14 cellular contexts compared by ENCODE assay signal in the genomic region with DNA sequence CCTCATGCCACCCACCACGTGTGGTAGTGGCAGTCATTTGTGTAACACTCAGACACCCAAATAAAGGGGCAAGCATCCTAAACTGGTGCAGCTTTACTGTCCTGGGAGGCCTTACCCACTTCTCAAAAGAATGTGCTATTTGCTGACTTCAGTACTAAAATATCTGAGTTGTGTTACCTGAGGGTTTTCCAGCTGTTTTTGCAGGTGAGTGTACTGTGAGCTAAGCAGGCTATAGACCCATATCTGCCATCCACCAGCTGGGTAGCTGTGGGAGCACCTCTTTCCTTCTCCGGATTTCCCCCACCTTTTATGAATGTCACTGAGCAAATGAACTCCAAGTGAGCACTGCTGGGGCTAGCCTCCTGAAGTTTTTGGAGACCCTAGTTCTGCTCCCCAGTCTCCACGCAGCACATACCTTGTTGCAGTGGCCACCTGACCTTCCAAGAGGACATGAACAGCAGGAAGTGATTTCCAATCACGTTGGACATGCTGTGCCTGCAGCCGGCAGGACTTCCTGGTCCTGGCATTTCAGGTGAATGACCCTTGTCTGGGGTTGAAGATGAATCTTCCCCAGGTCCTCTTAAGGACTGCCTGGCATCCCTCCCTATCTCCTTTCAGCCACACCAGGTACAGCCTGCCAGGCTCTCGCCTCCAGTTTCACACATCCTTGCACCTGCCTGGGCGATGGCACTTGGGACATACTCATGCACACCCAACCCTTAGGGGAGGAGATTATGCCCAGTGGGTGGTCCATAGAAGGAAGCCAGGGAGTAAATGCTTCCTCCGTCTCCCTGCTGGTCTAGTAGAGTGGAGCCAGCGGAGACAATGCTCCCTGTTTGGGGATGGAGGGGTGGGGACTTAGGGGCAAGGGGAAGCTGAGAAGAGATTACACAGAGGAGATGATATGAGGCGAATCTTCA.
DNase-seq lines count a peak whose midpoint lies in the region; ATAC-seq and TF ChIP-seq lines count a peak whose summit lies in the region.
"Had no signal": no experiment of that assay in that cellular context is flagged by ENCODE, and none has a peak within 500 bp of the region (broad histone marks: within the 10 kb centered on the region; RNA-seq: fewer than 3 reads in every experiment).

No MANE protein-coding gene starts in this region.

- peaks cover 34% of the 10 kb centered on the region for H3K4me1 Mint-ChIP-seq in WTC11

- peaks cover 12% of the 10 kb centered on the region for H3K9me3 Mint-ChIP-seq in WTC11
- H3K9me3 Mint-ChIP-seq: stimulated activated effector memory CD8-positive, alpha-beta T cell treated with anti-CD3 and anti-CD28 coated beads, Interleukin-12 subunit alpha, Interleukin-12 subunit beta, amount 100 ng/mL, for 72 hours had no signal

- no peak for TF ChIP-seq CTCF in WTC11 (IDR thresholded peaks at IDR 0.05)

- no peaks in the 10 kb centered on the region; the same call in 1 of the 2 replicates for H3K27me3 Mint-ChIP-seq in WTC11 (ENCODE audit: low read depth)

- H3K27ac Mint-ChIP-seq in WTC11, result no peak overlapping the region
- H3K27ac Mint-ChIP-seq: activated T-cell treated with anti-CD3 and anti-CD28 coated beads, Interleukin-2, amount 50 U/mL, for 72 hours; naive B cell; stimulated activated effector memory CD8-positive, alpha-beta T cell treated with anti-CD3 and anti-CD28 coated beads, Interleukin-12 subunit alpha, Interleukin-12 subunit beta, amount 100 ng/mL, for 72 hours had no signal

- DNase-seq in NCI-H146 treated with DMSO at 0.1 percent for 48 hours (lab: John Stamatoyannopoulos, UW; ENCODE audit: unreplicated experiment), result peak; percentile 41
- DNase-seq in WTC11 (ENCODE audit: low spot score), result no peak
- peak; percentile 57 for DNase-seq in kidney tubule cell (ENCODE audit: low spot score)
- DNase-seq in substantia nigra (lab: John Stamatoyannopoulos, UW), result no peak
- DNase-seq in HuH-7 (ENCODE audit: low spot score), result no peak
- no peak for DNase-seq in hypothalamus (lab: John Stamatoyannopoulos, UW)
- DNase-seq: activated CD4-positive, alpha-beta T cell treated with anti-CD3 and anti-CD28 coated beads for 48 hours; activated T-cell treated with anti-CD3 and anti-CD28 coated beads, Interleukin-2, amount 50 U/mL, for 72 hours; effector memory CD4-positive, alpha-beta T cell; naive B cell; stimulated activated CD4-positive, alpha-beta T cell treated with anti-CD3 and anti-CD28 coated beads, Interleukin-4, amount 100 ng/mL, for 24 hours had no signal

- H3K27ac ChIP-seq in substantia nigra (ENCODE audit: low read depth, low read length, poor library complexity, severe bottlenecking), result peak overlapping the region; percentile 67

- no peak overlapping the region for H3K4me3 Mint-ChIP-seq in WTC11
- H3K4me3 Mint-ChIP-seq: activated T-cell treated with anti-CD3 and anti-CD28 coated beads, Interleukin-2, amount 50 U/mL, for 72 hours; naive B cell; stimulated activated effector memory CD8-positive, alpha-beta T cell treated with anti-CD3 and anti-CD28 coated beads, Interleukin-12 subunit alpha, Interleukin-12 subunit beta, amount 100 ng/mL, for 72 hours had no signal

- ATAC-seq in WTC11 (no peak), GM21529 (IDR thresholded peaks at IDR 0.05; ENCODE audit: unreplicated experiment) (no peak)
- ATAC-seq: activated T-cell treated with anti-CD3 and anti-CD28 coated beads, Interleukin-2, amount 50 U/mL, for 72 hours; HCT116; stimulated activated effector memory CD8-positive, alpha-beta T cell treated with anti-CD3 and anti-CD28 coated beads, Interleukin-12 subunit alpha, Interleukin-12 subunit beta, amount 100 ng/mL, for 72 hours had no signal

- H3K36me3 Mint-ChIP-seq in WTC11, result peaks cover 12% of the 10 kb centered on the region
- H3K36me3 Mint-ChIP-seq: stimulated activated effector memory CD8-positive, alpha-beta T cell treated with anti-CD3 and anti-CD28 coated beads, Interleukin-12 subunit alpha, Interleukin-12 subunit beta, amount 100 ng/mL, for 72 hours had no signal

- POLR2A ChIA-PET in WTC11 (lab: Charles Lee), result no interaction called here

- CTCF ChIA-PET in WTC11 (lab: Charles Lee), result interaction anchor here (0.9 to 3.8 kb wide), 6 partner anchors 11 to 218 kb away, joined by 3 to 50 read pairs (median 6); no protein-coding TSS in a partner anchor

TF ChIP-seq in WTC11, 78 proteins besides CTCF, POLR2A, EP300 and RAD21:
- TF ChIP-seq, protein P1, sequence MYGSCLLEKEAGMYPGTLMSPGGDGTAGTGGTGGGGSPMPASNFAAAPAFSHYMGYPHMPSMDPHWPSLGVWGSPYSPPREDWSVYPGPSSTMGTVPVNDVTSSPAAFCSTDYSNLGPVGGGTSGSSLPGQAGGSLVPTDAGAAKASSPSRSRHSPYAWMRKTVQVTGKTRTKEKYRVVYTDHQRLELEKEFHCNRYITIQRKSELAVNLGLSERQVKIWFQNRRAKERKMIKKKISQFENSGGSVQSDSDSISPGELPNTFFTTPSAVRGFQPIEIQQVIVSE (CRISPR knock-in tag; IDR thresholded peaks at IDR 0.05; ENCODE audit: borderline replicate concordance), result no peak
- TF ChIP-seq ZNF423 (CRISPR knock-in tag; IDR thresholded peaks at IDR 0.05), result peak; percentile 71

Comparison
In these comparisons a context has a peak if more than half of its experiments do, and no peak if none do; other contexts are left out.
1. DNase-seq: peak in NCI-H146 treated with DMSO at 0.1 percent for 48 hours (single experiment) and kidney tubule cell (single experiment); none in WTC11 (single experiment), substantia nigra (0 of 49), HuH-7 (single experiment) and hypothalamus (0 of 51).